Comparison of ENCODE assay signal across 8 cellular contexts in genomic region chr11:44936527-44936926, GRCh38. TPM values are rescaled to one million over a fixed set of nuclear protein-coding genes. Genes with fewer than 3 reads are reported as not detected.
DNase-seq lines count a peak whose midpoint lies in the region; ATAC-seq and TF ChIP-seq lines count a peak whose summit lies in the region.

No MANE protein-coding gene starts in this region.

- TF ChIP-seq CTCF in activated B cell treated with CpG ODN at 0.5 μM for 24 hours (IDR thresholded peaks at IDR 0.05) = peak; percentile 71

- H3K9me3 Mint-ChIP-seq in activated B cell treated with CpG ODN at 0.5 μM for 24 hours = no peaks in the 10 kb centered on the region

- H3K27ac ChIP-seq in caudate nucleus (ENCODE audit: low read depth, low read length) = no peak overlapping the region

- no peak overlapping the region for H3K4me3 Mint-ChIP-seq in activated B cell treated with CpG ODN at 0.5 μM for 24 hours

- H3K27ac Mint-ChIP-seq in activated B cell treated with CpG ODN at 0.5 μM for 24 hours = no peak overlapping the region

- intact Hi-C loops in activated B cell treated with CpG ODN at 0.5 μM for 24 hours (cut with micrococcal nuclease) = loop anchor here (1.0 to 2.0 kb wide), 4 partner anchors 9 to 396 kb away; no protein-coding TSS in a partner anchor

- peak; percentile 66 for ATAC-seq in HG02610 (IDR thresholded peaks at IDR 0.05; ENCODE audit: unreplicated experiment)
- peak; percentile 95 for ATAC-seq in activated B cell treated with CpG ODN at 0.5 μM for 24 hours (ENCODE audit: low read depth)
- ATAC-seq in HG03442 (IDR thresholded peaks at IDR 0.05; ENCODE audit: unreplicated experiment) = no peak

- H3K4me1 Mint-ChIP-seq in activated B cell treated with CpG ODN at 0.5 μM for 24 hours = peaks cover 27% of the 10 kb centered on the region

- POLR2A ChIA-PET in activated B cell treated with CpG ODN at 0.5 μM for 24 hours (lab: Charles Lee) = interaction anchor here (0.6 to 3.1 kb wide), 7 partner anchors 9 to 167 kb away, joined by 3 to 72 read pairs (median 6); partner anchors contain the start of gene TP53I11

- peaks cover 56% of the 10 kb centered on the region for H3K36me3 Mint-ChIP-seq in activated B cell treated with CpG ODN at 0.5 μM for 24 hours (ENCODE audit: low read depth)

- CTCF ChIA-PET in activated B cell treated with CpG ODN at 0.5 μM for 24 hours (lab: Charles Lee) = interaction anchor here (0.6 to 24.5 kb wide), 33 partner anchors 9 to 650 kb away, joined by 3 to 1010 read pairs (median 4); partner anchors contain the start of gene TP53I11

- no peaks in the 10 kb centered on the region for H3K27me3 Mint-ChIP-seq in activated B cell treated with CpG ODN at 0.5 μM for 24 hours

- DNase-seq in ELR (ENCODE audit: low read depth) = peak; percentile 76
- DNase-seq in NCI-H2171 (lab: John Stamatoyannopoulos, UW) = peak; percentile 75
- peak; percentile 84 for DNase-seq in activated B cell treated with CpG ODN at 0.5 μM for 24 hours
- peak in 58 of 61 donors; percentile 14 to 92 (median 69) for DNase-seq in caudate nucleus (lab: John Stamatoyannopoulos, UW)
- DNase-seq in left kidney (ENCODE audit: low read depth, low spot score) = peak; percentile 92
- peak; percentile 74 to 81 for DNase-seq in stimulated activated CD4-positive, alpha-beta T cell treated with anti-CD3 and anti-CD28 coated beads, Interleukin-4, amount 100 ng/mL, for 4 hours

RNA-seq across cellular contexts. Expression of gene TP53I11, which starts 14.2 kb away (rescaled TPM):
- 145 and 175 TPM in 2 replicates for total RNA-seq in activated B cell treated with CpG ODN at 0.5 μM for 24 hours
